1 cellular context compared by ENCODE assay signal in the genomic region with DNA sequence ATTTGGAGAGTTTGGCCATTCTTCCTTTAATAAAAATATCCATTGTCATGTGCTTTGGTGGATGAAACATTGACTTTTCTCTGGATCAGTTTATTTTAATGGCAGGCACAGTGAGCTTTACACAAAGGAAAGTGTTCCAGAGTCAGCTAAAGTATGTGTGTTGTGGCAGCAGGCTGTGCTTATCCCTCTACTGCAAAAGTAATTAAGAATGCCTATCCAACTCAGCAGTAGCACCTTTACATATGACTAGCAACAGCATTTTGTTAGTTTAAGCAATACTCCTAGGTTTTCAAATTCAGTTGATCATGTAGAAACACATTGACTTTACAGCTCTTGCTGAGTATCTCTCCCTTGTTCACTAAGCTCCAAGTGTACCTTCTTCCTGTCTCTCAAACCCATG.
TF ChIP-seq lines count a peak whose summit lies in the region.

No MANE protein-coding gene starts in this region.

TF ChIP-seq in IMR-90, 13 proteins besides CTCF, POLR2A, EP300 and RAD21 (continued from another document):
- TF ChIP-seq FOS (IDR thresholded peaks at IDR 0.05; ENCODE audit: low read depth, low read length) (no peak), NFE2L2 (IDR thresholded peaks at IDR 0.05; ENCODE audit: low read depth, low read length) (no peak), MXI1 (IDR thresholded peaks at IDR 0.05; ENCODE audit: borderline replicate concordance, low read depth, low read length) (no peak), CEBPB (IDR thresholded peaks at IDR 0.05; ENCODE audit: low read depth, low read length) (no peak), BHLHE40 (IDR thresholded peaks at IDR 0.05; ENCODE audit: low read depth, low read length) (no peak)
- TF ChIP-seq, protein P1, sequence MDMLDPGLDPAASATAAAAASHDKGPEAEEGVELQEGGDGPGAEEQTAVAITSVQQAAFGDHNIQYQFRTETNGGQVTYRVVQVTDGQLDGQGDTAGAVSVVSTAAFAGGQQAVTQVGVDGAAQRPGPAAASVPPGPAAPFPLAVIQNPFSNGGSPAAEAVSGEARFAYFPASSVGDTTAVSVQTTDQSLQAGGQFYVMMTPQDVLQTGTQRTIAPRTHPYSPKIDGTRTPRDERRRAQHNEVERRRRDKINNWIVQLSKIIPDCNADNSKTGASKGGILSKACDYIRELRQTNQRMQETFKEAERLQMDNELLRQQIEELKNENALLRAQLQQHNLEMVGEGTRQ (IDR thresholded peaks at IDR 0.05; ENCODE audit: low read depth, low read length): no peak
TF ChIP-seq in IMR-90: peak in this region for 0.
